Comparison of ENCODE assay signal across 2 cellular contexts in genomic region chr5:154092356-154092755, GRCh38.
TF ChIP-seq lines count a peak whose summit lies in the region.

No MANE protein-coding gene starts in this region.

TF ChIP-seq in WTC11, 78 proteins besides CTCF, POLR2A, EP300 and RAD21:
- no peak for TF ChIP-seq PRDM15 (CRISPR knock-in tag; IDR thresholded peaks at IDR 0.05)

TF ChIP-seq in HepG2, 621 proteins besides CTCF, POLR2A, EP300 and RAD21:
- TF ChIP-seq, protein P1, sequence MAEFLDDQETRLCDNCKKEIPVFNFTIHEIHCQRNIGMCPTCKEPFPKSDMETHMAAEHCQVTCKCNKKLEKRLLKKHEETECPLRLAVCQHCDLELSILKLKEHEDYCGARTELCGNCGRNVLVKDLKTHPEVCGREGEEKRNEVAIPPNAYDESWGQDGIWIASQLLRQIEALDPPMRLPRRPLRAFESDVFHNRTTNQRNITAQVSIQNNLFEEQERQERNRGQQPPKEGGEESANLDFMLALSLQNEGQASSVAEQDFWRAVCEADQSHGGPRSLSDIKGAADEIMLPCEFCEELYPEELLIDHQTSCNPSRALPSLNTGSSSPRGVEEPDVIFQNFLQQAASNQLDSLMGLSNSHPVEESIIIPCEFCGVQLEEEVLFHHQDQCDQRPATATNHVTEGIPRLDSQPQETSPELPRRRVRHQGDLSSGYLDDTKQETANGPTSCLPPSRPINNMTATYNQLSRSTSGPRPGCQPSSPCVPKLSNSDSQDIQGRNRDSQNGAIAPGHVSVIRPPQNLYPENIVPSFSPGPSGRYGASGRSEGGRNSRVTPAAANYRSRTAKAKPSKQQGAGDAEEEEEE (CRISPR knock-in tag; IDR thresholded peaks at IDR 0.05; ENCODE audit: borderline replicate concordance) = no peak
- TF ChIP-seq XRCC5 (optimal IDR thresholded peaks at IDR 0.05; ENCODE audit: low read length) = no peak
